ENCODE assay signal across 15 cellular contexts in genomic region chr2:203722411-203722810, GRCh38. TPM values are rescaled to one million over a fixed set of nuclear protein-coding genes. Genes with fewer than 3 reads are reported as not detected.
A peak's percentile ranks its signal among the peaks of the same experiment; 100 is the strongest.
DNase-seq lines count a peak whose midpoint lies in the region; ATAC-seq and TF ChIP-seq lines count a peak whose summit lies in the region.
"Had no signal": no experiment of that assay in that cellular context is flagged by ENCODE, and none has a peak within 500 bp of the region (broad histone marks: within the 10 kb centered on the region; RNA-seq: fewer than 3 reads in every experiment).

No MANE protein-coding gene starts in this region.

- H3K36me3 ChIP-seq in GM23338 (ENCODE audit: insufficient read depth): no peaks in the 10 kb centered on the region

- H2AFZ ChIP-seq in GM23338: no peak overlapping the region
- H2AFZ ChIP-seq: parathyroid adenoma had no signal

- peak; percentile 6 for DNase-seq in NCI-H146 (lab: John Stamatoyannopoulos, UW)
- DNase-seq in NCI-H146 treated with DMSO at 0.1 percent for 48 hours (lab: John Stamatoyannopoulos, UW; ENCODE audit: unreplicated experiment): no peak
- DNase-seq in GM23338 (ENCODE audit: low spot score): no peak
- no peak for DNase-seq in T-cell
- peak; percentile 57 for DNase-seq in fibroblast of villous mesenchyme (ENCODE audit: low read depth)
- no peak for DNase-seq in anterior cingulate cortex (lab: John Stamatoyannopoulos, UW)
- DNase-seq in putamen (ENCODE audit: low spot score): no peak
- DNase-seq: NCI-H1092 treated with DMSO at 0.1 percent for 48 hours; NCI-H510A; stimulated activated CD8-positive, alpha-beta memory T cell treated with anti-CD3 and anti-CD28 coated beads, Interleukin-4, amount 100 ng/mL, for 48 hours had no signal

- no peaks in the 10 kb centered on the region for H3K27me3 ChIP-seq in GM23338 (ENCODE audit: insufficient read depth)

- H3K4me1 Mint-ChIP-seq in GM23338: peaks cover 34% of the 10 kb centered on the region
- H3K4me1 Mint-ChIP-seq in T-cell: peaks cover 89 to 97% (median 94%) of the 10 kb centered on the region in 3 donors
- H3K4me1 Mint-ChIP-seq: memory B cell had no signal

- H3K4me1 ChIP-seq in GM23338 (ENCODE audit: insufficient read depth): peaks cover 44% of the 10 kb centered on the region

- peak overlapping the region; percentile 46 for H3K4me2 ChIP-seq in GM23338

- H3K27me3 Mint-ChIP-seq in GM23338 (ENCODE audit: insufficient read depth, low read depth, poor library complexity) (no peaks in the 10 kb centered on the region), T-cell (no peaks in the 10 kb centered on the region)

- H3K36me3 Mint-ChIP-seq in GM23338 (ENCODE audit: low read depth): no peaks in the 10 kb centered on the region; the same call in 2 of the 3 replicates
- H3K36me3 Mint-ChIP-seq in T-cell: peaks cover 53% of the 10 kb centered on the region
- H3K36me3 Mint-ChIP-seq: memory B cell had no signal

- CTCF ChIA-PET in T-cell (lab: Charles Lee): interaction anchor here (0.6 to 7.0 kb wide), 6 partner anchors 14 to 489 kb away, joined by 3 to 53 read pairs (median 10); partner anchors contain the start of gene CD28 (in 1 of the 2)

- ATAC-seq in GM23338 (no peak), T-cell (replicated peaks in 1 of 4) (no peak), GM21786 (IDR thresholded peaks at IDR 0.05; ENCODE audit: unreplicated experiment) (no peak)

- H3K4me3 ChIP-seq in GM23338: no peak overlapping the region
- H3K4me3 ChIP-seq in fibroblast of villous mesenchyme (ENCODE audit: low read depth, low read length): no peak overlapping the region

- H3F3A ChIP-seq in GM23338 (replicated peaks; ENCODE audit: low read depth): no peaks in the 10 kb centered on the region; the same call in 1 of the 2 replicates

- H3K27ac ChIP-seq in GM23338 (ENCODE audit: low read depth): peak overlapping the region; percentile 84
- H3K27ac ChIP-seq: parathyroid adenoma had no signal

- H3K27ac Mint-ChIP-seq in GM23338: peak overlapping the region; percentile 72
- peak overlapping the region; percentile 98 to 99 for H3K27ac Mint-ChIP-seq in T-cell
- H3K27ac Mint-ChIP-seq: memory B cell had no signal

- H3K9me3 Mint-ChIP-seq in GM23338 (no peaks in the 10 kb centered on the region), T-cell (peaks cover under 1 to 4% (median 2%) of the 10 kb centered on the region in 3 donors)

- H3K4me3 Mint-ChIP-seq in GM23338: no peak overlapping the region
- peak overlapping the region in 2 of 3 donors; percentile 59 to 83 for H3K4me3 Mint-ChIP-seq in T-cell
- H3K4me3 Mint-ChIP-seq: memory B cell had no signal

- no peak for TF ChIP-seq CTCF in GM23338 (conservative IDR thresholded peaks at IDR 0.05; ENCODE audit: low read depth in 2 of 2)
- TF ChIP-seq CTCF in fibroblast of villous mesenchyme (IDR thresholded peaks at IDR 0.05; ENCODE audit: insufficient read depth, low read depth, low read length): no peak

- POLR2A ChIA-PET in T-cell (lab: Charles Lee): interaction anchor here (0.8 to 7.7 kb wide), 3 partner anchors 8 to 15 kb away, joined by 3 to 134 read pairs (median 3); partner anchors contain the start of gene CD28 (in 1 of the 2)

- H3K79me2 ChIP-seq in GM23338 (replicated peaks; ENCODE audit: insufficient read depth): no peaks in the 10 kb centered on the region
- H3K79me2 ChIP-seq: parathyroid adenoma had no signal

- H3K9me2 ChIP-seq in GM23338 (ENCODE audit: insufficient read depth): 0 out of 2 replicates have a peak, but pooled peaks cover 3% of the 10 kb centered on the region

- no peaks in the 10 kb centered on the region for H4K20me1 ChIP-seq in GM23338 (replicated peaks; ENCODE audit: insufficient read depth)

TF ChIP-seq in GM23338, 12 proteins besides CTCF, POLR2A, EP300 and RAD21 (continues in another document):
- no peak for TF ChIP-seq CREB1 (CRISPR knock-in tag; IDR thresholded peaks at IDR 0.05; ENCODE audit: low read depth)
- TF ChIP-seq EZH2 (IDR thresholded peaks at IDR 0.05; ENCODE audit: low read depth, unreplicated experiment): no peak
- no peak for TF ChIP-seq ZNF114 (CRISPR knock-in tag; IDR thresholded peaks at IDR 0.05)
- TF ChIP-seq JUNB (IDR thresholded peaks at IDR 0.05; ENCODE audit: unreplicated experiment): no peak
- TF ChIP-seq, protein P1, sequence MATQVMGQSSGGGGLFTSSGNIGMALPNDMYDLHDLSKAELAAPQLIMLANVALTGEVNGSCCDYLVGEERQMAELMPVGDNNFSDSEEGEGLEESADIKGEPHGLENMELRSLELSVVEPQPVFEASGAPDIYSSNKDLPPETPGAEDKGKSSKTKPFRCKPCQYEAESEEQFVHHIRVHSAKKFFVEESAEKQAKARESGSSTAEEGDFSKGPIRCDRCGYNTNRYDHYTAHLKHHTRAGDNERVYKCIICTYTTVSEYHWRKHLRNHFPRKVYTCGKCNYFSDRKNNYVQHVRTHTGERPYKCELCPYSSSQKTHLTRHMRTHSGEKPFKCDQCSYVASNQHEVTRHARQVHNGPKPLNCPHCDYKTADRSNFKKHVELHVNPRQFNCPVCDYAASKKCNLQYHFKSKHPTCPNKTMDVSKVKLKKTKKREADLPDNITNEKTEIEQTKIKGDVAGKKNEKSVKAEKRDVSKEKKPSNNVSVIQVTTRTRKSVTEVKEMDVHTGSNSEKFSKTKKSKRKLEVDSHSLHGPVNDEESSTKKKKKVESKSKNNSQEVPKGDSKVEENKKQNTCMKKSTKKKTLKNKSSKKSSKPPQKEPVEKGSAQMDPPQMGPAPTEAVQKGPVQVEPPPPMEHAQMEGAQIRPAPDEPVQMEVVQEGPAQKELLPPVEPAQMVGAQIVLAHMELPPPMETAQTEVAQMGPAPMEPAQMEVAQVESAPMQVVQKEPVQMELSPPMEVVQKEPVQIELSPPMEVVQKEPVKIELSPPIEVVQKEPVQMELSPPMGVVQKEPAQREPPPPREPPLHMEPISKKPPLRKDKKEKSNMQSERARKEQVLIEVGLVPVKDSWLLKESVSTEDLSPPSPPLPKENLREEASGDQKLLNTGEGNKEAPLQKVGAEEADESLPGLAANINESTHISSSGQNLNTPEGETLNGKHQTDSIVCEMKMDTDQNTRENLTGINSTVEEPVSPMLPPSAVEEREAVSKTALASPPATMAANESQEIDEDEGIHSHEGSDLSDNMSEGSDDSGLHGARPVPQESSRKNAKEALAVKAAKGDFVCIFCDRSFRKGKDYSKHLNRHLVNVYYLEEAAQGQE (IDR thresholded peaks at IDR 0.05; ENCODE audit: unreplicated experiment): no peak
- no peak for TF ChIP-seq POLR2AphosphoS5 (IDR thresholded peaks at IDR 0.05; ENCODE audit: low read depth)
- TF ChIP-seq NANOG (IDR thresholded peaks at IDR 0.05; ENCODE audit: borderline replicate concordance): no peak
- TF ChIP-seq ZNF331 (CRISPR knock-in tag; IDR thresholded peaks at IDR 0.05; ENCODE audit: low read depth): no peak
- TF ChIP-seq ETS1 (IDR thresholded peaks at IDR 0.05): no peak

RNA-seq across cellular contexts. Expression of gene CD28, which starts 16.0 kb away (rescaled TPM):
- total RNA-seq in GM23338 (2014; rRNA removed; shearing (Covaris generic)): not detected in 2 replicates
- not detected in 2 replicates for polyA plus RNA-seq in GM23338 (2016; fragmentation: Nextera tagmentation; extraction: Ambion mirVana)
- total RNA-seq in T-cell: 100 to 1,000 TPM; 112 to 154 (median 151) TPM
- not detected in 2 replicates for total RNA-seq in fibroblast of villous mesenchyme
- total RNA-seq: A673, epithelial cell of proximal tubule had no signal

Comparison
In these comparisons a context has a peak if more than half of its experiments do, and no peak if none do; other contexts are left out.
1. DNase-seq: peak in NCI-H146 (single experiment) and fibroblast of villous mesenchyme (single experiment); none in NCI-H146 treated with DMSO at 0.1 percent for 48 hours (single experiment), GM23338 (single experiment), T-cell (0 of 34), anterior cingulate cortex (0 of 58) and putamen (single experiment).
2. RNA of gene CD28, which starts 16.0 kb away (total RNA-seq): 112 to 154 TPM in T-cell; not detected in GM23338 and not detected in fibroblast of villous mesenchyme; every median in the first group is over 100 times any median in the second.